Comparison of ENCODE assay signal across 8 cellular contexts in the genomic region with DNA sequence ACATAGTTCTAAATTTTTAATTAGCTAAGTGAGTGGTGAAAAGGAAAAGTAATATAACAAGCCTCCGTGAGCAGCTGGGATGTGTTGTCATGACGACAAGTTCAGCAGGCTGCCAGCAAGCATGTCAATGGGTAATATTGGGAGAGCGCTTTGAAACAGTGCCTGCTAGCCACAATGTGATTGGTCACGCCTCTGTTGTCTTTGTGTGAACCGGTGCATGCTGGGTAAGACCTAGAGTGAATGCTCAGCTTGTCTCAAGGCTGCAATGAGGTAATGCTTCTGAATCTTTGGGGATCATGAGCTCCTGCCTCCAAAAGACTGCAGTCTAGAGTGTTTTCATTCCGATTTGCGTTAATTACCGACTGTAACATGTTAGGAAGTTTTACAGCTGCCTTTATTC. TPM values are rescaled to one million over a fixed set of nuclear protein-coding genes. Genes with fewer than 3 reads are reported as not detected.
A peak's percentile ranks its signal among the peaks of the same experiment; 100 is the strongest.
DNase-seq lines count a peak whose midpoint lies in the region; ATAC-seq and TF ChIP-seq lines count a peak whose summit lies in the region.

No MANE protein-coding gene starts in this region.

- H3K27ac Mint-ChIP-seq in activated CD4-positive, alpha-beta T cell treated with anti-CD3 and anti-CD28 coated beads for 36 hours, result no peak overlapping the region

- POLR2A ChIA-PET in activated CD4-positive, alpha-beta T cell treated with anti-CD3 and anti-CD28 coated beads for 36 hours (lab: Charles Lee), result no interaction called here

- peaks cover 4% of the 10 kb centered on the region for H3K27me3 Mint-ChIP-seq in activated CD4-positive, alpha-beta T cell treated with anti-CD3 and anti-CD28 coated beads for 36 hours

- no peak overlapping the region for H3K4me3 Mint-ChIP-seq in activated CD4-positive, alpha-beta T cell treated with anti-CD3 and anti-CD28 coated beads for 36 hours

- no peaks in the 10 kb centered on the region for H3K36me3 Mint-ChIP-seq in activated CD4-positive, alpha-beta T cell treated with anti-CD3 and anti-CD28 coated beads for 36 hours (ENCODE audit: low read depth)

- H3K4me3 ChIP-seq in HUES48 (ENCODE audit: low read depth, low read length) (no peak overlapping the region), SK-N-MC (peak overlapping the region; percentile 73), cardiac muscle cell (no peak overlapping the region), skeletal muscle cell (ENCODE audit: low read depth, low read length) (no peak overlapping the region)

- H3K9me3 ChIP-seq in HUES48 (ENCODE audit: control insufficient read depth, insufficient read depth, low read length) (no peaks in the 10 kb centered on the region), SK-N-MC (ENCODE audit: low read depth, low read length) (no peaks in the 10 kb centered on the region), cardiac muscle cell (ENCODE audit: low read depth) (no peaks in the 10 kb centered on the region)

- H3K9ac ChIP-seq in HUES48 (ENCODE audit: low read depth, low read length) (no peak overlapping the region), SK-N-MC (ENCODE audit: insufficient read length) (peak overlapping the region; percentile 56)

- H3K36me3 ChIP-seq in HUES48 (ENCODE audit: control insufficient read depth, insufficient read depth, low read length) (no peaks in the 10 kb centered on the region), SK-N-MC (ENCODE audit: insufficient read depth, low read length) (no peaks in the 10 kb centered on the region), cardiac muscle cell (no peaks in the 10 kb centered on the region)

- DNase-seq in SK-N-MC (ENCODE audit: low read depth, low spot score) (peak; percentile 66), cardiac muscle cell (ENCODE audit: low read depth in 1 of 2, low spot score in 1 of 2) (peak; percentile 34 to 84), skeletal muscle cell (ENCODE audit: low read depth) (peak; percentile 11), GM10266 (ENCODE audit: extremely low spot score) (no peak), NCI-H146 treated with DMSO at 0.1 percent for 48 hours (lab: John Stamatoyannopoulos, UW; ENCODE audit: unreplicated experiment) (no peak)
- DNase-seq in activated CD4-positive, alpha-beta T cell treated with anti-CD3 and anti-CD28 coated beads for 36 hours, result no peak

- intact Hi-C loops in activated CD4-positive, alpha-beta T cell treated with anti-CD3 and anti-CD28 coated beads for 36 hours (cut with DNase I, micrococcal nuclease), result no loop called here

- H3K27ac ChIP-seq in HUES48 (ENCODE audit: low read depth, low read length) (peak overlapping the region; percentile 80), SK-N-MC (peak overlapping the region; percentile 72; the same call in 1 of the 2 replicates), cardiac muscle cell (peak overlapping the region; percentile 70)

- H3K27me3 ChIP-seq in HUES48 (ENCODE audit: control insufficient read depth, insufficient read depth, low read length) (no peaks in the 10 kb centered on the region), cardiac muscle cell (no peaks in the 10 kb centered on the region)

- CTCF ChIA-PET in activated CD4-positive, alpha-beta T cell treated with anti-CD3 and anti-CD28 coated beads for 36 hours (lab: Charles Lee), result interaction anchor here (0.8 kb wide), 1 partner anchor 28 kb away, joined by 4 read pairs; no protein-coding TSS in a partner anchor

- H3K4me1 ChIP-seq in HUES48 (ENCODE audit: control insufficient read depth, insufficient read depth, low read length), result peaks cover 48% of the 10 kb centered on the region
- peaks cover 24% of the 10 kb centered on the region for H3K4me1 ChIP-seq in cardiac muscle cell (ENCODE audit: low read depth)

- ATAC-seq in activated CD4-positive, alpha-beta T cell treated with anti-CD3 and anti-CD28 coated beads for 36 hours, result no peak
- ATAC-seq in HG03354 (IDR thresholded peaks at IDR 0.05; ENCODE audit: poor library complexity, severe bottlenecking, unreplicated experiment), result no peak

- H3K9me3 Mint-ChIP-seq in activated CD4-positive, alpha-beta T cell treated with anti-CD3 and anti-CD28 coated beads for 36 hours (ENCODE audit: low read depth), result no peaks in the 10 kb centered on the region

- no peak for TF ChIP-seq CTCF in cardiac muscle cell (IDR thresholded peaks at IDR 0.05; ENCODE audit: low read depth, low read length)
- TF ChIP-seq CTCF in GM10266 (IDR thresholded peaks at IDR 0.05; ENCODE audit: control insufficient read depth, insufficient read depth, low read depth, missing control alignments), result no peak

- H3K4me1 Mint-ChIP-seq in activated CD4-positive, alpha-beta T cell treated with anti-CD3 and anti-CD28 coated beads for 36 hours, result no peaks in the 10 kb centered on the region

RNA-seq across cellular contexts. Expression of a gene that starts 54.9 kb away (rescaled TPM):
- 11.5 and 20.1 TPM in 2 replicates for total RNA-seq in cardiac muscle cell
- 5.3 and 6.4 TPM in 2 replicates for polyA plus RNA-seq in cardiac muscle cell
- total RNA-seq in activated CD4-positive, alpha-beta T cell treated with anti-CD3 and anti-CD28 coated beads for 36 hours, result not detected

Comparison
In these comparisons a context has a peak if more than half of its experiments do, and no peak if none do; other contexts are left out.
1. DNase-seq: peak in SK-N-MC (single experiment), cardiac muscle cell (2 of 2) and skeletal muscle cell (single experiment); none in activated CD4-positive, alpha-beta T cell treated with anti-CD3 and anti-CD28 coated beads for 36 hours (single experiment), GM10266 (single experiment) and NCI-H146 treated with DMSO at 0.1 percent for 48 hours (single experiment).
2. RNA of a gene that starts 54.9 kb away (total RNA-seq): 11.5 to 20.1 TPM in cardiac muscle cell; not detected in activated CD4-positive, alpha-beta T cell treated with anti-CD3 and anti-CD28 coated beads for 36 hours; every median in the first group is over 10 times any median in the second.
3. Peak in every context shown above with its lines, with median percentiles within 50 percentile points of each other: H3K27ac ChIP-seq.